26 cellular contexts compared by ENCODE assay signal in the genomic region with DNA sequence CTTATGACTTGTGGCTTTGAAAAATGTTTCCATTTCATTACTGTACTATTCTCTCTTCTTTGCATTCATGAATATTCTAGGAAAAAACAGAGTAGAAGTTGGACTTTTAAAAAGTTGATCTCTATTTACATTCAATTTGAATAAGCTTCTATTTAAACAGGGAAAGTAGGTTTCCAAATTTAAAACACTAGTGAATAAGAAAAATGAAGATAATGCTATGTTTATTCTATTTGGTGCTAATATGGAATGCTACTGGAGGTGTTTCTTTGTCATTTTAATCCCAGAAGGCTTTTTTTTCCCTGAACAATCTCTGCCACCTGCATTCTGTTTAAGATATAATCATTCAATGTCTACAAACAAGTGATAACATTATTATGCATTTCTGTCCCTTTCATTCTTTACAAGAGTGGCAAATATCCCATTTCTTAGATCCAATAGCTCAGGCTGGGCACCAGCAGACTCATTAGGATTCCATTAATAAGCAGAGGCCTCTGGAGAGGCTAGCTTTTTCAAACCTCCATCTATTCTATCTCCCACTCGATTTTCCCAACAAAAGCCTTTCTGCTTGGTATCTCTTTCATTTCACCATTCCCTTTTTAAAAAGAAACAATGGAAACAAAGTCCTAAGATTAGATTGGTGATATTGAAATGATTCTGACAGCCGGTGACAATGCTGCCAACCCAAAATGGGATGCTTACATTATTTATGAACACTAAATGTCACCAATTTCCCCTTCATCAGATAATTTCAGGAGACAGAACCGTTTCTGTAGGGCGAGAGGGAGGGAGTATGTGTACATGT.
"Had no signal": no experiment of that assay in that cellular context is flagged by ENCODE, and none has a peak within 500 bp of the region (broad histone marks: within the 10 kb centered on the region; RNA-seq: fewer than 3 reads in every experiment).

No MANE protein-coding gene starts in this region.

- H3K27ac ChIP-seq: hepatocyte, neural progenitor cell, parathyroid adenoma, psoas muscle, sigmoid colon, skin epidermis, testis, tibial nerve, upper lobe of right lung, vagina had no signal

- H3K27me3 ChIP-seq: hepatocyte, neural progenitor cell, sigmoid colon, testis, tibial nerve, upper lobe of right lung, vagina had no signal

- H3K9me3 ChIP-seq: sigmoid colon, testis, tibial nerve, upper lobe of right lung, vagina had no signal

- H3K36me3 ChIP-seq: neural progenitor cell, sigmoid colon, tibial nerve, upper lobe of right lung, vagina had no signal

- ATAC-seq: left cardiac atrium; left ventricle myocardium superior; natural killer cell treated with Interleukin-12 subunit alpha and Interleukin-12 subunit beta and Interleukin-15 and Interleukin-18, amount 100 ng/mL, for 72 hours; psoas muscle; stimulated activated naive B cell treated with anti-CD40 and anti-IgM and Interleukin-4, amounts not matched to agents 10 μg/mL and 1 μg/mL and 100 μg/mL, for 72 hours; stimulated activated naive CD8-positive, alpha-beta T cell treated with anti-CD3 and anti-CD28 coated beads, Interleukin-15, amount 100 ng/mL, for 72 hours; upper lobe of right lung had no signal

- DNase-seq: dermis blood vessel endothelial cell; endodermal cell; erythroblast; foreskin melanocyte; head of caudate nucleus; kidney; left cardiac atrium; left ventricle myocardium superior; mesenchymal stem cell; midbrain; psoas muscle; sigmoid colon; stimulated activated CD4-positive, alpha-beta T cell treated with anti-CD3 and anti-CD28 coated beads, Interleukin-2, amount 100 ng/mL, for 24 hours; stimulated activated CD4-positive, alpha-beta T cell treated with anti-CD3 and anti-CD28 coated beads, Interleukin-4, amount 100 ng/mL, for 4 hours; stimulated activated naive B cell treated with anti-CD40 and anti-IgM and Interleukin-4, amounts not matched to agents 10 μg/mL and 1 μg/mL and 100 μg/mL, for 72 hours; stimulated activated naive CD8-positive, alpha-beta T cell treated with anti-CD3 and anti-CD28 coated beads, Interleukin-15, amount 100 ng/mL, for 72 hours; testis; upper lobe of right lung had no signal

- H3K4me3 ChIP-seq: hepatocyte, lung, neural progenitor cell, psoas muscle, sigmoid colon, skin epidermis, testis, tibial nerve, upper lobe of right lung, vagina had no signal

- H3K4me1 ChIP-seq: neural progenitor cell, parathyroid adenoma, psoas muscle, testis, tibial nerve, upper lobe of right lung, vagina had no signal
